Comparison of ENCODE assay signal across 8 cellular contexts in genomic region chr17:2192367-2193028, GRCh38.
DNase-seq lines count a peak whose midpoint lies in the region; ATAC-seq and TF ChIP-seq lines count a peak whose summit lies in the region.

No MANE protein-coding gene starts in this region.

- H3K27me3 ChIP-seq in SJCRH30 (no peaks in the 10 kb centered on the region), left lung (no peaks in the 10 kb centered on the region)

- H3K4me1 ChIP-seq in SJCRH30 (peaks cover 9% of the 10 kb centered on the region), left lung (peaks cover 29 to 42% of the 10 kb centered on the region in 2 donors)

- ATAC-seq in GM21619 (IDR thresholded peaks at IDR 0.05; ENCODE audit: unreplicated experiment) (peak; percentile 58), left lung (peak; percentile 26), GM19397 (IDR thresholded peaks at IDR 0.05; ENCODE audit: unreplicated experiment) (no peak)
- peak; percentile 88 for ATAC-seq in stimulated activated memory B cell treated with anti-CD40 and anti-IgM and Interleukin-4, amounts not matched to agents 10 μg/mL and 1 μg/mL and 100 μg/mL, for 72 hours

- H3K4me3 ChIP-seq in SJCRH30: no peak overlapping the region
- H3K4me3 ChIP-seq in left lung: no peak overlapping the region

- no peak for TF ChIP-seq CTCF in left lung (IDR thresholded peaks at IDR 0.05)

- peaks cover 73% of the 10 kb centered on the region for H3K4me1 Mint-ChIP-seq in activated naive CD4-positive, alpha-beta T cell treated with anti-CD3 and anti-CD28 coated beads, Interleukin-2, amount 50 U/mL, for 24 hours
- peaks cover 39% of the 10 kb centered on the region for H3K4me1 Mint-ChIP-seq in stimulated activated memory B cell treated with anti-CD40 and anti-IgM and Interleukin-4, amounts not matched to agents 10 μg/mL and 1 μg/mL and 100 μg/mL, for 72 hours

- DNase-seq in SJCRH30: peak; percentile 75 to 80
- no peak for DNase-seq in left lung
- DNase-seq in DMS79 treated with DMSO at 0.1 percent for 48 hours (lab: John Stamatoyannopoulos, UW): no peak
- no peak for DNase-seq in NCI-H187 (lab: John Stamatoyannopoulos, UW)

- H3K4me3 Mint-ChIP-seq in activated naive CD4-positive, alpha-beta T cell treated with anti-CD3 and anti-CD28 coated beads, Interleukin-2, amount 50 U/mL, for 24 hours: peak overlapping the region; percentile 24
- no peak overlapping the region for H3K4me3 Mint-ChIP-seq in stimulated activated memory B cell treated with anti-CD40 and anti-IgM and Interleukin-4, amounts not matched to agents 10 μg/mL and 1 μg/mL and 100 μg/mL, for 72 hours

- H3K27ac ChIP-seq in SJCRH30 (peak overlapping the region; percentile 57), left lung (peak overlapping the region; percentile 27 to 67)

- peak overlapping the region; percentile 85 for H3K27ac Mint-ChIP-seq in activated naive CD4-positive, alpha-beta T cell treated with anti-CD3 and anti-CD28 coated beads, Interleukin-2, amount 50 U/mL, for 24 hours
- H3K27ac Mint-ChIP-seq in stimulated activated memory B cell treated with anti-CD40 and anti-IgM and Interleukin-4, amounts not matched to agents 10 μg/mL and 1 μg/mL and 100 μg/mL, for 72 hours: peak overlapping the region; percentile 66

- H3K9me3 Mint-ChIP-seq in activated naive CD4-positive, alpha-beta T cell treated with anti-CD3 and anti-CD28 coated beads, Interleukin-2, amount 50 U/mL, for 24 hours: no peaks in the 10 kb centered on the region
- H3K9me3 Mint-ChIP-seq in stimulated activated memory B cell treated with anti-CD40 and anti-IgM and Interleukin-4, amounts not matched to agents 10 μg/mL and 1 μg/mL and 100 μg/mL, for 72 hours: no peaks in the 10 kb centered on the region

- H3K36me3 ChIP-seq in SJCRH30: peaks cover 2% of the 10 kb centered on the region; the same call in 1 of the 2 replicates
- peaks cover 0 to 6% of the 10 kb centered on the region in 2 donors for H3K36me3 ChIP-seq in left lung

- no peaks in the 10 kb centered on the region for H3K27me3 Mint-ChIP-seq in activated naive CD4-positive, alpha-beta T cell treated with anti-CD3 and anti-CD28 coated beads, Interleukin-2, amount 50 U/mL, for 24 hours
- H3K27me3 Mint-ChIP-seq in stimulated activated memory B cell treated with anti-CD40 and anti-IgM and Interleukin-4, amounts not matched to agents 10 μg/mL and 1 μg/mL and 100 μg/mL, for 72 hours: no peaks in the 10 kb centered on the region

- H3K36me3 Mint-ChIP-seq in activated naive CD4-positive, alpha-beta T cell treated with anti-CD3 and anti-CD28 coated beads, Interleukin-2, amount 50 U/mL, for 24 hours: peaks cover 10% of the 10 kb centered on the region
- peaks cover 47% of the 10 kb centered on the region for H3K36me3 Mint-ChIP-seq in stimulated activated memory B cell treated with anti-CD40 and anti-IgM and Interleukin-4, amounts not matched to agents 10 μg/mL and 1 μg/mL and 100 μg/mL, for 72 hours

- intact Hi-C loops in left lung (cut with DNase I): no loop called here

- H3K9me3 ChIP-seq in SJCRH30 (replicated peaks) (no peaks in the 10 kb centered on the region), left lung (no peaks in the 10 kb centered on the region)

Comparison
In these comparisons a context has a peak if more than half of its experiments do, and no peak if none do; other contexts are left out.
1. DNase-seq: peak in SJCRH30 (2 of 2); none in left lung (0 of 2), DMS79 treated with DMSO at 0.1 percent for 48 hours (single experiment) and NCI-H187 (0 of 2).